ENCODE assay signal across 12 cellular contexts in genomic region chr3:187773233-187773962, GRCh38. TPM values are rescaled to one million over a fixed set of nuclear protein-coding genes. Genes with fewer than 3 reads are reported as not detected.
DNase-seq lines count a peak whose midpoint lies in the region; ATAC-seq, FAIRE-seq and TF ChIP-seq lines count a peak whose summit lies in the region.
"Had no signal": no experiment of that assay in that cellular context is flagged by ENCODE, and none has a peak within 500 bp of the region (broad histone marks: within the 10 kb centered on the region; RNA-seq: fewer than 3 reads in every experiment).

No MANE protein-coding gene starts in this region.

- H3K4me1 ChIP-seq in HAP-1: no peaks in the 10 kb centered on the region

- peaks cover 11% of the 10 kb centered on the region for H3K4me1 Mint-ChIP-seq in endothelial cell (ENCODE audit: unreplicated experiment)

- in situ Hi-C loops in HAP-1 (cut with MboI; ENCODE audit: low sequenced_read_pairs): no loop called here

- DNase-seq in GM18507 (ENCODE audit: extremely low spot score, insufficient read length, low read depth) (peak; percentile 15), germinal center (ENCODE audit: low spot score) (peak; percentile 55), endothelial cell (ENCODE audit: low spot score) (no peak), HAP-1 (ENCODE audit: low spot score in 2 of 2) (no peak), HK-2 (ENCODE audit: unreplicated experiment) (no peak)
- no peak for DNase-seq in activated effector memory CD4-positive, alpha-beta T cell treated with anti-CD3 and anti-CD28 coated beads, Interleukin-2, amount 50 U/mL, for 16 hours
- DNase-seq: activated CD8-positive, alpha-beta memory T cell treated with anti-CD3 and anti-CD28 coated beads, Interleukin-2, amount 10 ng/mL, durations not matched to agents 7 days and 5 days; NCI-H187 had no signal

- TF ChIP-seq CTCF in endothelial cell (IDR thresholded peaks at IDR 0.05; ENCODE audit: unreplicated experiment): no peak

- no peaks in the 10 kb centered on the region for H3K36me3 Mint-ChIP-seq in endothelial cell (ENCODE audit: low read depth, unreplicated experiment)
- H3K36me3 Mint-ChIP-seq: natural killer cell treated with Interleukin-12 subunit alpha and Interleukin-12 subunit beta and Interleukin-15 and Interleukin-18, amount 100 ng/mL, for 72 hours had no signal

- no peaks in the 10 kb centered on the region for H3K27me3 ChIP-seq in HAP-1 (ENCODE audit: low read depth)

- H3K27ac Mint-ChIP-seq in endothelial cell (ENCODE audit: unreplicated experiment): no peak overlapping the region
- H3K27ac Mint-ChIP-seq: activated CD8-positive, alpha-beta memory T cell treated with anti-CD3 and anti-CD28 coated beads, Interleukin-2, amount 10 ng/mL, durations not matched to agents 7 days and 5 days; stimulated activated effector memory CD8-positive, alpha-beta T cell treated with anti-CD3 and anti-CD28 coated beads, Interleukin-12 subunit alpha, Interleukin-12 subunit beta, amount 100 ng/mL, for 72 hours had no signal

- H3K9me3 ChIP-seq in HAP-1: no peaks in the 10 kb centered on the region

- no peak overlapping the region for H3K4me3 Mint-ChIP-seq in endothelial cell (ENCODE audit: unreplicated experiment)
- H3K4me3 Mint-ChIP-seq: activated CD8-positive, alpha-beta memory T cell treated with anti-CD3 and anti-CD28 coated beads, Interleukin-2, amount 10 ng/mL, durations not matched to agents 7 days and 5 days; natural killer cell treated with Interleukin-12 subunit alpha and Interleukin-12 subunit beta and Interleukin-15 and Interleukin-18, amount 100 ng/mL, for 72 hours; stimulated activated effector memory CD8-positive, alpha-beta T cell treated with anti-CD3 and anti-CD28 coated beads, Interleukin-12 subunit alpha, Interleukin-12 subunit beta, amount 100 ng/mL, for 72 hours had no signal

- no peaks in the 10 kb centered on the region for H3K36me3 ChIP-seq in HAP-1 (replicated peaks)

- peak; percentile 85 for FAIRE-seq in GM18507 (lab: Jason Lieb, UNC)

- H3K9me3 Mint-ChIP-seq in endothelial cell (ENCODE audit: unreplicated experiment): no peaks in the 10 kb centered on the region
- H3K9me3 Mint-ChIP-seq: natural killer cell treated with Interleukin-12 subunit alpha and Interleukin-12 subunit beta and Interleukin-15 and Interleukin-18, amount 100 ng/mL, for 72 hours; stimulated activated effector memory CD8-positive, alpha-beta T cell treated with anti-CD3 and anti-CD28 coated beads, Interleukin-12 subunit alpha, Interleukin-12 subunit beta, amount 100 ng/mL, for 72 hours had no signal

- H3K27me3 Mint-ChIP-seq in endothelial cell (ENCODE audit: unreplicated experiment): no peaks in the 10 kb centered on the region
- H3K27me3 Mint-ChIP-seq: activated CD8-positive, alpha-beta memory T cell treated with anti-CD3 and anti-CD28 coated beads, Interleukin-2, amount 10 ng/mL, durations not matched to agents 7 days and 5 days; natural killer cell treated with Interleukin-12 subunit alpha and Interleukin-12 subunit beta and Interleukin-15 and Interleukin-18, amount 100 ng/mL, for 72 hours had no signal

- no peak overlapping the region for H3K4me3 ChIP-seq in HAP-1

- ATAC-seq in GM21576 (IDR thresholded peaks at IDR 0.05; ENCODE audit: unreplicated experiment): peak; percentile 66
- peak; percentile 68 for ATAC-seq in HG03460 (IDR thresholded peaks at IDR 0.05; ENCODE audit: unreplicated experiment)
- ATAC-seq: activated CD8-positive, alpha-beta memory T cell treated with anti-CD3 and anti-CD28 coated beads, Interleukin-2, amount 10 ng/mL, durations not matched to agents 7 days and 5 days; natural killer cell treated with Interleukin-12 subunit alpha and Interleukin-12 subunit beta and Interleukin-15 and Interleukin-18, amount 100 ng/mL, for 72 hours; stimulated activated effector memory CD8-positive, alpha-beta T cell treated with anti-CD3 and anti-CD28 coated beads, Interleukin-12 subunit alpha, Interleukin-12 subunit beta, amount 100 ng/mL, for 72 hours had no signal

RNA-seq across cellular contexts. Expression of gene BCL6, which starts 28.1 kb away (rescaled TPM):
- 7.6 TPM for total RNA-seq in endothelial cell (ENCODE audit: unreplicated experiment)

Comparison
In these comparisons a context has a peak if more than half of its experiments do, and no peak if none do; other contexts are left out.
1. DNase-seq: peak in GM18507 (single experiment) and germinal center (single experiment); none in endothelial cell (single experiment), activated effector memory CD4-positive, alpha-beta T cell treated with anti-CD3 and anti-CD28 coated beads, Interleukin-2, amount 50 U/mL, for 16 hours (single experiment), HAP-1 (0 of 2) and HK-2 (single experiment).